Comparison of ENCODE assay signal across 29 cellular contexts in the genomic region with DNA sequence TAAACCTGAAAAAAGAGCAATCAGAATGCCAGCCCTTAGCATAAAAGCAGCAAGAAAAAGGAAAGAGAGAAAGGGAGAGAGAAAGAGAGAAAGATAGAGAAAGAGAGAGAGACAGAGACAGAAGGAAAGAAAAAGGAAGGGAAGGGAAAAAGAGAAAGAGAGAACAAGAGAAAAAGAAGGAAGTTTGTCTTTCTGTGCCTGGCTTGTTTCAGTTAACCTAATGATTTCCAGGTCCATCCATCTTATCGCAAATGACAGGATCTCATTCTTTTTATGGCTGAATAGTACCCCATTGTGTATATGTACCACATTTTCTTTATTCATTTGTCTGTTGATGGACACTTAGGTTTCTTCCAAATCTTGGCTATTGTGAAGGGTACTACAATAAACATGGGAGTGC.
"Had no signal": no experiment of that assay in that cellular context is flagged by ENCODE, and none has a peak within 500 bp of the region (broad histone marks: within the 10 kb centered on the region; RNA-seq: fewer than 3 reads in every experiment).

No MANE protein-coding gene starts in this region.

- H3K27ac ChIP-seq: colonic mucosa, coronary artery, dorsolateral prefrontal cortex, epithelial cell of prostate, esophagus muscularis mucosa, esophagus squamous epithelium, foreskin keratinocyte, gastrocnemius medialis, gastroesophageal sphincter, heart left ventricle, heart right ventricle had no signal

- DNase-seq: colonic mucosa; cortex of kidney; dermis blood vessel endothelial cell; dorsolateral prefrontal cortex; effector CD4-positive, alpha-beta T cell; effector CD8-positive, alpha-beta T cell; effector memory CD4-positive, alpha-beta T cell; effector memory CD8-positive, alpha-beta T cell; endodermal cell; erythroblast; esophagus squamous epithelium; foreskin fibroblast; foreskin keratinocyte; foreskin melanocyte; gastrocnemius medialis; glutamatergic neuron; head of caudate nucleus; heart left ventricle; heart right ventricle had no signal

- FAIRE-seq: colon, endometrium, endothelial cell of umbilical vein, frontal cortex had no signal

- H3K36me3 ChIP-seq: colonic mucosa, esophagus muscularis mucosa, esophagus squamous epithelium, gastrocnemius medialis, gastroesophageal sphincter, heart left ventricle, heart right ventricle had no signal

- ATAC-seq: effector memory CD8-positive, alpha-beta T cell; esophagus mucosa; foreskin keratinocyte; gastrocnemius medialis; gastroesophageal sphincter; heart left ventricle; heart right ventricle had no signal

- H3K27ac Mint-ChIP-seq: dendritic cell treated with granulocyte-macrophage colony-stimulating factor and Interleukin-4, amounts not matched to agents 40 ng/mL and 50 ng/mL, for 4 days; effector memory CD8-positive, alpha-beta T cell; endodermal cell had no signal

- H3K9me3 ChIP-seq: colonic mucosa, esophagus squamous epithelium, gastrocnemius medialis had no signal

- H3K4me3 Mint-ChIP-seq: dendritic cell treated with granulocyte-macrophage colony-stimulating factor and Interleukin-4, amounts not matched to agents 40 ng/mL and 50 ng/mL, for 4 days; effector memory CD8-positive, alpha-beta T cell; endodermal cell had no signal

- H3K4me1 ChIP-seq: colonic mucosa, esophagus squamous epithelium, foreskin keratinocyte had no signal

- H3K27me3 Mint-ChIP-seq: dendritic cell treated with granulocyte-macrophage colony-stimulating factor and Interleukin-4, amounts not matched to agents 40 ng/mL and 50 ng/mL, for 4 days; effector memory CD8-positive, alpha-beta T cell had no signal

- H3K27me3 ChIP-seq: colonic mucosa, dorsolateral prefrontal cortex, esophagus muscularis mucosa, esophagus squamous epithelium, foreskin keratinocyte, gastrocnemius medialis, gastroesophageal sphincter, heart left ventricle, heart right ventricle had no signal

- H3K4me3 ChIP-seq: colonic mucosa, coronary artery, dorsolateral prefrontal cortex, esophagus muscularis mucosa, esophagus squamous epithelium, gastrocnemius medialis, gastroesophageal sphincter, heart left ventricle, heart right ventricle had no signal
